ENCODE assay signal across 11 cellular contexts in the genomic region with DNA sequence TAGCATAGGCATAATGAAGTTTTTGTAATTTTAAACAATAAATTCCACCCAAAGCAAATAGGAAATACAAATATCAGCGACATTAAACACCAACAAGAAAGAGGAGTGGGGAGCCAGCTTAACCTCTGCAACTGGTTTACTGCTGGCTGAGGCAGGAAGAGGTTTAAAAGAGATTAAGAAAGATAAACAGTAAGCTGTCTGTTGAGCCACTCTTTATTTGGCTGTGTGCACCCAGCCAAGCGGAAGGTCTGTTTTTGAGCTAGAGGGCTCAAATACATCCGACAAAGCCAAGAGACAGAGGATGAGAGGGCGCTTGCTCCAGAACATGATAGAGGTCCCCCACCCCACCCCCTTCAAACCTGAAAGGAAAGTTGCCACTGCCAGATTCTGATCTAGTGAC.
A peak's percentile ranks its signal among the peaks of the same experiment; 100 is the strongest.
DNase-seq lines count a peak whose midpoint lies in the region; ATAC-seq and TF ChIP-seq lines count a peak whose summit lies in the region.
"Had no signal": no experiment of that assay in that cellular context is flagged by ENCODE, and none has a peak within 500 bp of the region (broad histone marks: within the 10 kb centered on the region; RNA-seq: fewer than 3 reads in every experiment).

No MANE protein-coding gene starts in this region.

- H3K9me3 ChIP-seq in A673 (ENCODE audit: low read depth, low read length, poor library complexity, severe bottlenecking) = no peaks in the 10 kb centered on the region
- no peaks in the 10 kb centered on the region for H3K9me3 ChIP-seq in PC-3 (ENCODE audit: low read length)
- H3K9me3 ChIP-seq: ovary had no signal

- intact Hi-C loops in A673 (cut with micrococcal nuclease; ENCODE audit: unreplicated experiment) = no loop called here
- intact Hi-C loops in PC-3 (cut with micrococcal nuclease) = no loop called here
- intact Hi-C loops in posterior vena cava (cut with DNase I) = no loop called here
- intact Hi-C loops in Right ventricle myocardium superior (cut with DNase I) = no loop called here

- H3K79me2 ChIP-seq in PC-3 (ENCODE audit: low read length) = no peaks in the 10 kb centered on the region

- H3K9me2 ChIP-seq in PC-3 (replicated peaks; ENCODE audit: low read length) = no peaks in the 10 kb centered on the region

- H4K20me1 ChIP-seq in PC-3 (ENCODE audit: low read length) = no peaks in the 10 kb centered on the region

- DNase-seq in A673 (ENCODE audit: low spot score) = peak; percentile 54
- DNase-seq in HuH-7.5 (ENCODE audit: low spot score) = peak; percentile 49
- DNase-seq in PC-3 = peak; percentile 65
- peak; percentile 63 for DNase-seq in fibroblast of villous mesenchyme (ENCODE audit: low read depth)
- no peak for DNase-seq in NCI-H2227 (lab: John Stamatoyannopoulos, UW; ENCODE audit: unreplicated experiment)
- no peak for DNase-seq in posterior vena cava (ENCODE audit: low spot score)
- DNase-seq in stimulated activated CD4-positive, alpha-beta T cell treated with anti-CD3 and anti-CD28 coated beads, Interleukin-2, amount 100 ng/mL, for 48 hours = no peak
- no peak for DNase-seq in Right ventricle myocardium superior
- DNase-seq: activated CD4-positive, alpha-beta T cell treated with anti-CD3 and anti-CD28 coated beads for 1 hour; hippocampal formation; ovary had no signal

- H3K27me3 ChIP-seq in A673 (replicated peaks; ENCODE audit: insufficient read depth, low read depth, low read length, poor library complexity) = no peaks in the 10 kb centered on the region
- H3K27me3 ChIP-seq in PC-3 (ENCODE audit: low read length) = no peaks in the 10 kb centered on the region
- H3K27me3 ChIP-seq: ovary had no signal

- no peak overlapping the region for H2AFZ ChIP-seq in PC-3 (ENCODE audit: low read length)

- H3F3A ChIP-seq in PC-3 (ENCODE audit: low read length, unreplicated experiment) = no peaks in the 10 kb centered on the region

- no peak overlapping the region for H3K27ac ChIP-seq in A673 (ENCODE audit: low read depth, low read length, poor library complexity, severe bottlenecking)
- no peak overlapping the region for H3K27ac ChIP-seq in PC-3 (ENCODE audit: low read length)
- H3K27ac ChIP-seq: ovary had no signal

- TF ChIP-seq CTCF in A673 (conservative IDR thresholded peaks at IDR 0.05; ENCODE audit: low read depth, low read length) = no peak
- TF ChIP-seq CTCF in PC-3 (conservative IDR thresholded peaks at IDR 0.05; ENCODE audit: low read depth, low read length) = no peak
- no peak for TF ChIP-seq CTCF in fibroblast of villous mesenchyme (IDR thresholded peaks at IDR 0.05; ENCODE audit: insufficient read depth, low read depth, low read length)

- POLR2A ChIA-PET in A673 (lab: Charles Lee; ENCODE audit: low non-redundant PET) = interaction anchor here (0.7 kb wide), 1 partner anchor 144 kb away, joined by 6 read pairs; no protein-coding TSS in a partner anchor
- POLR2A ChIA-PET in PC-3 (lab: Charles Lee; ENCODE audit: unreplicated experiment) = interaction anchor here (0.6 kb wide), 1 partner anchor 33 kb away, joined by 3 read pairs; no protein-coding TSS in a partner anchor

- ATAC-seq in PC-3 (peak; percentile 96), Right ventricle myocardium superior (ENCODE audit: poor library complexity) (no peak)

- H3K4me3 ChIP-seq in A673 (ENCODE audit: low read depth, low read length, poor library complexity, severe bottlenecking) (no peak overlapping the region), PC-3 (ENCODE audit: low read length) (no peak overlapping the region), fibroblast of villous mesenchyme (ENCODE audit: low read depth, low read length) (no peak overlapping the region)
- H3K4me3 ChIP-seq: ovary had no signal

- H3K36me3 ChIP-seq in A673 (ENCODE audit: insufficient read depth, low read length, poor library complexity, severe bottlenecking) (no peaks in the 10 kb centered on the region), PC-3 (ENCODE audit: low read depth, low read length) (no peaks in the 10 kb centered on the region)
- H3K36me3 ChIP-seq: ovary had no signal

- peak overlapping the region; percentile 18 for H3K4me2 ChIP-seq in PC-3 (ENCODE audit: low read length)

- BruUV-seq in A673 (replicated peaks; lab: Mats Ljungman, UMichigan) (no TSS peak), PC-3 (replicated peaks; lab: Mats Ljungman, UMichigan) (no TSS peak)

- peaks cover 12% of the 10 kb centered on the region for H3K4me1 ChIP-seq in A673 (ENCODE audit: insufficient read depth, low read length, poor library complexity, severe bottlenecking)
- peaks cover 17% of the 10 kb centered on the region for H3K4me1 ChIP-seq in PC-3 (ENCODE audit: insufficient read depth, low read length)

- H3K9ac ChIP-seq in PC-3 (ENCODE audit: low read length) = no peak overlapping the region

- CTCF ChIA-PET in A673 (lab: Charles Lee) = no interaction called here
- CTCF ChIA-PET in PC-3 (lab: Charles Lee) = interaction anchor here (0.8 kb wide), 1 partner anchor 117 kb away, joined by 3 read pairs; no protein-coding TSS in a partner anchor

Comparison
In these comparisons a context has a peak if more than half of its experiments do, and no peak if none do; other contexts are left out.
1. DNase-seq: peak in A673 (single experiment), HuH-7.5 (single experiment), PC-3 (single experiment) and fibroblast of villous mesenchyme (single experiment); none in NCI-H2227 (single experiment), posterior vena cava (single experiment), stimulated activated CD4-positive, alpha-beta T cell treated with anti-CD3 and anti-CD28 coated beads, Interleukin-2, amount 100 ng/mL, for 48 hours (0 of 2) and Right ventricle myocardium superior (single experiment).